Comparison of ENCODE assay signal across 24 cellular contexts in the genomic region with DNA sequence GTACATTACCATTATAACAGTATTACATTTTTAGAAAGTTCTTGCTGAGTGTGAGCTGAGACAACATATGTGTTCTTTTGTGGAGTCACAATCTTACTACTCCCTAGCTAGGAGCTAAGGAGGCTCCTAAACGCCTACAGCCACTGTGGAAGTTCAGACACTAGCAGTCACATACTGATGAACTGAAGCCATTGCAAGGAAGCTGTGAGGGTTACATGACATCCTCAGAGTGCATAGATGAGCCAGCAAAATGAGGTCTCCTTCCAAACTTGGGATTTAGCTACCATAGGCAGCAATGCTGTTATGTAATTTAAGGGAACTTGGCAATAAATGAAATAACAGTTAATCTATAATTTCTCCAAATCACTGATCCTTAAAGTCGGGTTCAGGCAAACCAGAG.
"Had no signal": no experiment of that assay in that cellular context is flagged by ENCODE, and none has a peak within 500 bp of the region (broad histone marks: within the 10 kb centered on the region; RNA-seq: fewer than 3 reads in every experiment).

No MANE protein-coding gene starts in this region.

- H3K4me3 ChIP-seq: heart right ventricle, lower lobe of right lung, right lobe of liver, thoracic aorta, uterus had no signal

- H3K27me3 ChIP-seq: heart right ventricle, right lobe of liver, uterus had no signal

- H3K9me3 ChIP-seq: heart right ventricle, lower lobe of right lung, right lobe of liver, thoracic aorta, uterus had no signal

- ATAC-seq: activated CD8-positive, alpha-beta T cell treated with anti-CD3 and anti-CD28 coated beads for 36 hours; activated T-cell treated with anti-CD3 and anti-CD28 coated beads, Interleukin-2, amount 50 U/mL, for 4 hours; activated T-helper 17 cell treated with anti-CD3 and anti-CD28 coated beads, Interleukin-2, amount 50 U/mL, for 72 hours; esophagus mucosa; heart right ventricle; left lobe of liver; lower lobe of right lung; natural killer cell; right lobe of liver had no signal

- H3K36me3 ChIP-seq: heart right ventricle, lower lobe of right lung, right lobe of liver, thoracic aorta, uterus had no signal

- H3K27ac ChIP-seq: heart right ventricle, lower lobe of right lung, right lobe of liver, thoracic aorta, uterus had no signal

- H3K4me1 ChIP-seq: lower lobe of right lung, right lobe of liver, uterus had no signal

- DNase-seq: activated B cell treated with CpG ODN at 0.5 μM for 24 hours; activated CD4-positive, alpha-beta T cell treated with anti-CD3 and anti-CD28 coated beads, Interleukin-2, amount 50 U/mL, for 1 hour; activated CD8-positive, alpha-beta T cell treated with anti-CD3 and anti-CD28 coated beads for 36 hours; activated gamma-delta T cell treated with Interleukin-2 at 50 U/mL for 16 hours; activated naive CD4-positive, alpha-beta T cell treated with anti-CD3 and anti-CD28 coated beads, Interleukin-2, amount 50 U/mL, for 16 hours; activated T-cell treated with anti-CD3 and anti-CD28 coated beads, Interleukin-2, amount 50 U/mL, for 4 hours; amniotic stem cell; central memory CD4-positive, alpha-beta T cell; endodermal cell; foreskin melanocyte; heart right ventricle; kidney glomerular epithelial cell; lower lobe of right lung; mesenchymal stem cell; natural killer cell; posterior cingulate gyrus; right lobe of liver; stimulated activated CD4-positive, alpha-beta T cell treated with anti-CD3 and anti-CD28 coated beads, Interleukin-12 subunit alpha, Interleukin-12 subunit beta, amount 100 ng/mL, for 4 hours; stimulated activated CD4-positive, alpha-beta T cell treated with anti-CD3 and anti-CD28 coated beads, Interleukin-4, amount 100 ng/mL, for 1 hour; uterus had no signal
